Comparison of ENCODE assay signal across 19 cellular contexts in the genomic region with DNA sequence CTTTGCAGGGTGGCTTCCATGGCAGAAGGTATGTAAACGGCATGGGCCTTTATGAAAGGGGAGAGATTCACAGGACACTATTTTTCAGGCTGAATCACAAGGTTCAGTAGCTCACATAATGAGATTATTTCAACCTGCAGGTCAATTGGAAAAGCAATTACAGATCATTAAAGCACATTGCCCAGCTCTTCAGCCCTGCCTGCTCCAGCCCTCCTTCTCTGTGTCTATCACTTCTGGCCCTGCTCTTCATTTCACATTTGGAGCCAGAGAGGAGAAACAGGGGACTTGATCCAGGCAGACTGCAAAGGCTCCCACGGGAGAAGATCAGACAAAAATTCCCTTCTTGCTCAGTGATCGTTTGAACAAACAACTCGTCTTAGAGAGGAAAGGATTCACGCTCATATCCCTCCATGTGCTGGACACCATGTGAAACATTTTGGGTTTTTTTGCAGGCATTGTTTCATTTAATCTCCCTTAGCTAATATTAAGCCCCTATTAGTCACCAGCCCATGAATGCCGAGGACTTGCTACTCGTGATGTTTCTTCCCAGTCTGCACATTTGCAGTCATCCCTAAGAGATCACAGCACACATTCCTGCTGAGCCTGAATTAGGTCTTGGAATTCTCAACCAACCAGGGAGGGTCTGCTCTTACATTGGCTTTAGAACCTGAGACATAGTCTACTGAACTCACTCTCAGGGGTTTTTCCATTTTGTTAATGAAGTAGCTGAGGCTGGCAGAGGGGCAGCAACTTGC.
"Had no signal": no experiment of that assay in that cellular context is flagged by ENCODE, and none has a peak within 500 bp of the region (broad histone marks: within the 10 kb centered on the region; RNA-seq: fewer than 3 reads in every experiment).

No MANE protein-coding gene starts in this region.

- ATAC-seq: activated CD4-positive, CD25-positive, alpha-beta regulatory T cell treated with anti-CD3 and anti-CD28 coated beads, Interleukin-2, amount 50 U/mL, for 24 hours; activated CD8-positive, alpha-beta T cell treated with anti-CD3 and anti-CD28 coated beads, Interleukin-2, amount 10 ng/mL, durations not matched to agents 7 days and 5 days; body of pancreas; effector memory CD8-positive, alpha-beta T cell; left lobe of liver; naive thymus-derived CD4-positive, alpha-beta T cell; right lobe of liver; stimulated activated memory B cell treated with anti-CD40 and anti-IgM and Interleukin-4, amounts not matched to agents 10 μg/mL and 1 μg/mL and 100 μg/mL, for 72 hours had no signal

- H3K27me3 ChIP-seq: body of pancreas, right lobe of liver had no signal

- H3K4me3 ChIP-seq: body of pancreas, esophagus squamous epithelium, prostate gland, right lobe of liver, thoracic aorta had no signal

- H3K27ac ChIP-seq: prostate gland, right lobe of liver, thoracic aorta had no signal

- H3K4me1 ChIP-seq: body of pancreas, esophagus squamous epithelium, prostate gland, right lobe of liver had no signal

- H3K36me3 ChIP-seq: esophagus squamous epithelium, prostate gland, right lobe of liver, thoracic aorta had no signal

- DNase-seq: activated CD4-positive, alpha-beta T cell treated with anti-CD3 and anti-CD28 coated beads, Interleukin-2, amount 10 ng/mL, durations not matched to agents 7 days and 5 days; activated CD8-positive, alpha-beta T cell treated with anti-CD3 and anti-CD28 coated beads, Interleukin-2, amount 10 ng/mL, durations not matched to agents 7 days and 5 days; activated naive CD4-positive, alpha-beta T cell treated with Interleukin-2 at 50 U/mL for 16 hours; activated naive CD8-positive, alpha-beta T cell treated with anti-CD3 and anti-CD28 coated beads, Interleukin-2, amount 10 ng/mL, durations not matched to agents 7 days and 5 days; activated T-cell treated with anti-CD3 and anti-CD28 coated beads, Interleukin-2, amount 50 U/mL, for 24 hours; amygdala; body of pancreas; effector memory CD8-positive, alpha-beta T cell; esophagus squamous epithelium; midbrain; naive thymus-derived CD4-positive, alpha-beta T cell; right lobe of liver; stimulated activated CD4-positive, alpha-beta T cell treated with anti-CD3 and anti-CD28 coated beads, Interleukin-4, amount 100 ng/mL, for 4 hours had no signal

- H3K9me3 ChIP-seq: body of pancreas, esophagus squamous epithelium, prostate gland, right lobe of liver, thoracic aorta had no signal

- FAIRE-seq: islet of Langerhans had no signal
